In the genomic region with DNA sequence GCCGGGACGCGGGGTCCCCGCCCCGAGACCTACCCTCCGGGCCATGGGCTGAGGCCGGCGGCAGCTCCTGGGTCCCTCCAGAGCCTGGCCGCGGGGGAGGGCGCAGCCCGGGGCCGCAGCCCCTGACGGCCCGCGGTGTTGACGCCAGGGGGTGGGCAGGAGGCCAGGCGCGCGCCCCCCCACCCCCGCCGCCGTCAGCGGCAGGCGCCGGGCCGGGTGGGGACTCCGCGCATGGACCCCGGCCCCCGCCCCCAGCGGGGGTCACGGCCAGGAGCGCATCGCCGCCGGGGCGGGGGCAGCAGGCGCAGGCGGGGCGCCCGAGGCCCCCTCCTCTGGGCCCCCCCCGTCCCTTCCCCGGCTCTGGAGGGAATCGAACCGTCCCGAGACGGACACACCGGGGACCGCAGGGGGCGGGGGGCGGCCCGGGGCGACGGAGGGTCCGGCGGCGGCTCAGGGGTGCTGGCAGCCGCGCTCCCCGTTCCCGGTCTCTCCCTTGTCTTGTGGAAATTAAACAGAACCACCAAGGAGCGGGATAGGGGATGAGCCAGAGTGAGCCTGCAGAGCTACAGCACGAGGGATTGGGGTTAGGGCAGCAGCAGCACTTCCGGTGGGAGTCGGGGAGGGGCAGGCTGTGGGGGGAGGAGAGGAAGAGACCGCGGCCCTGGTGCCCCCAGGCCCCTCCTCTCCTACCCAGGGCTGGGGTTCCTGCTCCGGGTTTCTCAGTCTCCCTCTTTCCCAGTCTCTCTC, we compare ENCODE assay signal across 9 cellular contexts. TPM values are rescaled to one million over a fixed set of nuclear protein-coding genes. Genes with fewer than 3 reads are reported as not detected.
DNase-seq lines count a peak whose midpoint lies in the region; ATAC-seq and TF ChIP-seq lines count a peak whose summit lies in the region.
"Had no signal": no experiment of that assay in that cellular context is flagged by ENCODE, and none has a peak within 500 bp of the region (broad histone marks: within the 10 kb centered on the region; RNA-seq: fewer than 3 reads in every experiment).

A gene (minus strand): TSS at position 491 of the 747 bp plus-strand sequence. CDS start 446 bp downstream, at position 45.

- intact Hi-C loops in posterior vena cava (cut with DNase I), result no loop called here

- ATAC-seq in HG03439 (IDR thresholded peaks at IDR 0.05; ENCODE audit: unreplicated experiment) (no peak), GM18870 (IDR thresholded peaks at IDR 0.05; ENCODE audit: unreplicated experiment) (no peak), GM18498 (IDR thresholded peaks at IDR 0.05; ENCODE audit: unreplicated experiment) (no peak)

- H3K4me3 ChIP-seq in fibroblast of pulmonary artery (replicated peaks; ENCODE audit: low read depth, low read length), result peak within 1 kb of the TSS; percentile 45

- in situ Hi-C loops in Caki2 (cut with HindIII; ENCODE audit: low pct_unique_long_range_greater_than_20kb, low sequenced_read_pairs), result no loop called here

- DNase-seq in Caki2 (ENCODE audit: low read depth), result no peak
- no peak for DNase-seq in fibroblast of pulmonary artery (ENCODE audit: low read depth)
- DNase-seq in posterior vena cava (ENCODE audit: low spot score), result no peak
- no peak for DNase-seq in HuH-7 (ENCODE audit: low spot score)
- DNase-seq: NCI-H1436 had no signal

- no peak for TF ChIP-seq CTCF in fibroblast of pulmonary artery (IDR thresholded peaks at IDR 0.05; ENCODE audit: low read length, missing control alignments)

TF ChIP-seq in PFSK-1, 5 proteins besides CTCF, POLR2A, EP300 and RAD21:
- TF ChIP-seq, protein P1, sequence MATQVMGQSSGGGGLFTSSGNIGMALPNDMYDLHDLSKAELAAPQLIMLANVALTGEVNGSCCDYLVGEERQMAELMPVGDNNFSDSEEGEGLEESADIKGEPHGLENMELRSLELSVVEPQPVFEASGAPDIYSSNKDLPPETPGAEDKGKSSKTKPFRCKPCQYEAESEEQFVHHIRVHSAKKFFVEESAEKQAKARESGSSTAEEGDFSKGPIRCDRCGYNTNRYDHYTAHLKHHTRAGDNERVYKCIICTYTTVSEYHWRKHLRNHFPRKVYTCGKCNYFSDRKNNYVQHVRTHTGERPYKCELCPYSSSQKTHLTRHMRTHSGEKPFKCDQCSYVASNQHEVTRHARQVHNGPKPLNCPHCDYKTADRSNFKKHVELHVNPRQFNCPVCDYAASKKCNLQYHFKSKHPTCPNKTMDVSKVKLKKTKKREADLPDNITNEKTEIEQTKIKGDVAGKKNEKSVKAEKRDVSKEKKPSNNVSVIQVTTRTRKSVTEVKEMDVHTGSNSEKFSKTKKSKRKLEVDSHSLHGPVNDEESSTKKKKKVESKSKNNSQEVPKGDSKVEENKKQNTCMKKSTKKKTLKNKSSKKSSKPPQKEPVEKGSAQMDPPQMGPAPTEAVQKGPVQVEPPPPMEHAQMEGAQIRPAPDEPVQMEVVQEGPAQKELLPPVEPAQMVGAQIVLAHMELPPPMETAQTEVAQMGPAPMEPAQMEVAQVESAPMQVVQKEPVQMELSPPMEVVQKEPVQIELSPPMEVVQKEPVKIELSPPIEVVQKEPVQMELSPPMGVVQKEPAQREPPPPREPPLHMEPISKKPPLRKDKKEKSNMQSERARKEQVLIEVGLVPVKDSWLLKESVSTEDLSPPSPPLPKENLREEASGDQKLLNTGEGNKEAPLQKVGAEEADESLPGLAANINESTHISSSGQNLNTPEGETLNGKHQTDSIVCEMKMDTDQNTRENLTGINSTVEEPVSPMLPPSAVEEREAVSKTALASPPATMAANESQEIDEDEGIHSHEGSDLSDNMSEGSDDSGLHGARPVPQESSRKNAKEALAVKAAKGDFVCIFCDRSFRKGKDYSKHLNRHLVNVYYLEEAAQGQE (IDR thresholded peaks at IDR 0.05; ENCODE audit: insufficient read depth in 1 of 2, low read depth in 2 of 2, low read length in 2 of 2), result no peak
- 0 out of 2 replicates have a peak, but pooled peaks have one; percentile 28 for TF ChIP-seq POLR2AphosphoS5 (IDR thresholded peaks at IDR 0.05; ENCODE audit: low read depth, low read length)
TF ChIP-seq in PFSK-1: peak in this region for 1.

RNA-seq across cellular contexts. Expression of the gene that starts here (rescaled TPM):
- 41.7 and 44.4 TPM in 2 replicates for total RNA-seq in Caki2 (2014; rRNA removed; shearing (Covaris generic); ENCODE audit: low replicate concordance)
- 56.2 TPM for polyA plus RNA-seq in PFSK-1 (2012; ENCODE audit: insufficient read length, low read depth)
- 10 to 100 TPM; 24.3 to 26.0 TPM for total RNA-seq in posterior vena cava
